Comparison of ENCODE assay signal across 1 cellular context in genomic region chr1:148334339-148335130, GRCh38.
TF ChIP-seq lines count a peak whose summit lies in the region.

No MANE protein-coding gene starts in this region.

TF ChIP-seq in K562, 482 proteins besides CTCF, POLR2A, EP300 and RAD21 (continued from another document and continues in another):
- TF ChIP-seq, protein P1, sequence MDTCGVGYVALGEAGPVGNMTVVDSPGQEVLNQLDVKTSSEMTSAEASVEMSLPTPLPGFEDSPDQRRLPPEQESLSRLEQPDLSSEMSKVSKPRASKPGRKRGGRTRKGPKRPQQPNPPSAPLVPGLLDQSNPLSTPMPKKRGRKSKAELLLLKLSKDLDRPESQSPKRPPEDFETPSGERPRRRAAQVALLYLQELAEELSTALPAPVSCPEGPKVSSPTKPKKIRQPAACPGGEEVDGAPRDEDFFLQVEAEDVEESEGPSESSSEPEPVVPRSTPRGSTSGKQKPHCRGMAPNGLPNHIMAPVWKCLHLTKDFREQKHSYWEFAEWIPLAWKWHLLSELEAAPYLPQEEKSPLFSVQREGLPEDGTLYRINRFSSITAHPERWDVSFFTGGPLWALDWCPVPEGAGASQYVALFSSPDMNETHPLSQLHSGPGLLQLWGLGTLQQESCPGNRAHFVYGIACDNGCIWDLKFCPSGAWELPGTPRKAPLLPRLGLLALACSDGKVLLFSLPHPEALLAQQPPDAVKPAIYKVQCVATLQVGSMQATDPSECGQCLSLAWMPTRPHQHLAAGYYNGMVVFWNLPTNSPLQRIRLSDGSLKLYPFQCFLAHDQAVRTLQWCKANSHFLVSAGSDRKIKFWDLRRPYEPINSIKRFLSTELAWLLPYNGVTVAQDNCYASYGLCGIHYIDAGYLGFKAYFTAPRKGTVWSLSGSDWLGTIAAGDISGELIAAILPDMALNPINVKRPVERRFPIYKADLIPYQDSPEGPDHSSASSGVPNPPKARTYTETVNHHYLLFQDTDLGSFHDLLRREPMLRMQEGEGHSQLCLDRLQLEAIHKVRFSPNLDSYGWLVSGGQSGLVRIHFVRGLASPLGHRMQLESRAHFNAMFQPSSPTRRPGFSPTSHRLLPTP (IDR thresholded peaks at IDR 0.05; ENCODE audit: borderline replicate concordance, extremely low read depth, insufficient read length) = no peak
- peak; percentile 90 for TF ChIP-seq DEAF1 (CRISPR knock-in tag; IDR thresholded peaks at IDR 0.05)
- TF ChIP-seq ETV1 (tag; conservative IDR thresholded peaks at IDR 0.05; ENCODE audit: low read depth) = peak; percentile 63; the same call in 1 of the 2 replicates
- TF ChIP-seq SMARCC2 (IDR thresholded peaks at IDR 0.05; ENCODE audit: low read depth) = 0 out of 2 replicates have a peak, but pooled peaks have one; percentile 25
- peak; percentile 66 for TF ChIP-seq BCOR (IDR thresholded peaks at IDR 0.05)
- TF ChIP-seq PML (IDR thresholded peaks at IDR 0.05; ENCODE audit: low read length) = peak; percentile 100
- TF ChIP-seq ZBTB8A (IDR thresholded peaks at IDR 0.05; ENCODE audit: partially characterized antibody) = peak; percentile 84
- TF ChIP-seq RBBP5 (IDR thresholded peaks at IDR 0.05; ENCODE audit: borderline replicate concordance, insufficient read depth, low read length, poor library complexity, severe bottlenecking) = no peak
- TF ChIP-seq ZNF224 (CRISPR knock-in tag; IDR thresholded peaks at IDR 0.05) = peak; percentile 60; the same call in 1 of the 2 replicates
- no peak for TF ChIP-seq TSC22D4 (tag; IDR thresholded peaks at IDR 0.05)
- no peak for TF ChIP-seq DDX20 (tag; IDR thresholded peaks at IDR 0.05; ENCODE audit: low read depth)
- TF ChIP-seq PTTG1 (tag; IDR thresholded peaks at IDR 0.05; ENCODE audit: low read depth) = no peak
- peak; percentile 21; the same call in 1 of the 2 replicates for TF ChIP-seq ZNF324 (CRISPR knock-in tag; IDR thresholded peaks at IDR 0.05)
- TF ChIP-seq, protein P2, sequence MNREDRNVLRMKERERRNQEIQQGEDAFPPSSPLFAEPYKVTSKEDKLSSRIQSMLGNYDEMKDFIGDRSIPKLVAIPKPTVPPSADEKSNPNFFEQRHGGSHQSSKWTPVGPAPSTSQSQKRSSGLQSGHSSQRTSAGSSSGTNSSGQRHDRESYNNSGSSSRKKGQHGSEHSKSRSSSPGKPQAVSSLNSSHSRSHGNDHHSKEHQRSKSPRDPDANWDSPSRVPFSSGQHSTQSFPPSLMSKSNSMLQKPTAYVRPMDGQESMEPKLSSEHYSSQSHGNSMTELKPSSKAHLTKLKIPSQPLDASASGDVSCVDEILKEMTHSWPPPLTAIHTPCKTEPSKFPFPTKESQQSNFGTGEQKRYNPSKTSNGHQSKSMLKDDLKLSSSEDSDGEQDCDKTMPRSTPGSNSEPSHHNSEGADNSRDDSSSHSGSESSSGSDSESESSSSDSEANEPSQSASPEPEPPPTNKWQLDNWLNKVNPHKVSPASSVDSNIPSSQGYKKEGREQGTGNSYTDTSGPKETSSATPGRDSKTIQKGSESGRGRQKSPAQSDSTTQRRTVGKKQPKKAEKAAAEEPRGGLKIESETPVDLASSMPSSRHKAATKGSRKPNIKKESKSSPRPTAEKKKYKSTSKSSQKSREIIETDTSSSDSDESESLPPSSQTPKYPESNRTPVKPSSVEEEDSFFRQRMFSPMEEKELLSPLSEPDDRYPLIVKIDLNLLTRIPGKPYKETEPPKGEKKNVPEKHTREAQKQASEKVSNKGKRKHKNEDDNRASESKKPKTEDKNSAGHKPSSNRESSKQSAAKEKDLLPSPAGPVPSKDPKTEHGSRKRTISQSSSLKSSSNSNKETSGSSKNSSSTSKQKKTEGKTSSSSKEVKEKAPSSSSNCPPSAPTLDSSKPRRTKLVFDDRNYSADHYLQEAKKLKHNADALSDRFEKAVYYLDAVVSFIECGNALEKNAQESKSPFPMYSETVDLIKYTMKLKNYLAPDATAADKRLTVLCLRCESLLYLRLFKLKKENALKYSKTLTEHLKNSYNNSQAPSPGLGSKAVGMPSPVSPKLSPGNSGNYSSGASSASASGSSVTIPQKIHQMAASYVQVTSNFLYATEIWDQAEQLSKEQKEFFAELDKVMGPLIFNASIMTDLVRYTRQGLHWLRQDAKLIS (CRISPR knock-in tag; IDR thresholded peaks at IDR 0.05) = peak; percentile 68
- peak; percentile 77; the same call in 1 of the 2 replicates for TF ChIP-seq ZNF354B (CRISPR knock-in tag; IDR thresholded peaks at IDR 0.05)
- TF ChIP-seq ZFPM2 (CRISPR knock-in tag; IDR thresholded peaks at IDR 0.05) = peak; percentile 89; the same call in 1 of the 2 replicates
- peak; percentile 34 for TF ChIP-seq PBX2 (CRISPR knock-in tag; IDR thresholded peaks at IDR 0.05; ENCODE audit: low read depth)
- TF ChIP-seq PBX2 (tag; conservative IDR thresholded peaks at IDR 0.05; ENCODE audit: low read depth) = peak; percentile 66; the same call in 1 of the 2 replicates
- TF ChIP-seq CBFA2T3 (IDR thresholded peaks at IDR 0.05) = peak; percentile 43; the same call in 1 of the 2 replicates
- TF ChIP-seq RBFOX2 (IDR thresholded peaks at IDR 0.05; ENCODE audit: low read depth, low read length) = peak; percentile 99
- no peak for TF ChIP-seq ZNF124 (CRISPR knock-in tag; IDR thresholded peaks at IDR 0.05)
- peak; percentile 85 for TF ChIP-seq ELF1 (tag; IDR thresholded peaks at IDR 0.05)
- TF ChIP-seq RBM25 (IDR thresholded peaks at IDR 0.05; ENCODE audit: low read depth, low read length, severe bottlenecking) = no peak
- TF ChIP-seq POLR3G (IDR thresholded peaks at IDR 0.05; ENCODE audit: extremely low read depth, insufficient read length, insufficient replicate concordance) = no peak
- TF ChIP-seq ZNF134 (CRISPR knock-in tag; conservative IDR thresholded peaks at IDR 0.05) = peak; percentile 53
- TF ChIP-seq, protein P3, sequence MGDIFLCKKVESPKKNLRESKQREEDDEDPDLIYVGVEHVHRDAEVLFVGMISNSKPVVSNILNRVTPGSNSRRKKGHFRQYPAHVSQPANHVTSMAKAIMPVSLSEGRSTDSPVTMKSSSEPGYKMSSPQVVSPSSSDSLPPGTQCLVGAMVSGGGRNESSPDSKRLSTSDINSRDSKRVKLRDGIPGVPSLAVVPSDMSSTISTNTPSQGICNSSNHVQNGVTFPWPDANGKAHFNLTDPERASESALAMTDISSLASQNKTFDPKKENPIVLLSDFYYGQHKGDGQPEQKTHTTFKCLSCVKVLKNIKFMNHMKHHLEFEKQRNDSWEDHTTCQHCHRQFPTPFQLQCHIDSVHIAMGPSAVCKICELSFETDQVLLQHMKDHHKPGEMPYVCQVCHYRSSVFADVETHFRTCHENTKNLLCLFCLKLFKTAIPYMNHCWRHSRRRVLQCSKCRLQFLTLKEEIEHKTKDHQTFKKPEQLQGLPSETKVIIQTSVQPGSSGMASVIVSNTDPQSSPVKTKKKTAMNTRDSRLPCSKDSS (IDR thresholded peaks at IDR 0.05; ENCODE audit: low read depth, partially characterized antibody) = no peak
- 0 out of 2 replicates have a peak, but pooled peaks have one; percentile 16 for TF ChIP-seq TGIF2 (CRISPR knock-in tag; IDR thresholded peaks at IDR 0.05)
- TF ChIP-seq, protein P4, sequence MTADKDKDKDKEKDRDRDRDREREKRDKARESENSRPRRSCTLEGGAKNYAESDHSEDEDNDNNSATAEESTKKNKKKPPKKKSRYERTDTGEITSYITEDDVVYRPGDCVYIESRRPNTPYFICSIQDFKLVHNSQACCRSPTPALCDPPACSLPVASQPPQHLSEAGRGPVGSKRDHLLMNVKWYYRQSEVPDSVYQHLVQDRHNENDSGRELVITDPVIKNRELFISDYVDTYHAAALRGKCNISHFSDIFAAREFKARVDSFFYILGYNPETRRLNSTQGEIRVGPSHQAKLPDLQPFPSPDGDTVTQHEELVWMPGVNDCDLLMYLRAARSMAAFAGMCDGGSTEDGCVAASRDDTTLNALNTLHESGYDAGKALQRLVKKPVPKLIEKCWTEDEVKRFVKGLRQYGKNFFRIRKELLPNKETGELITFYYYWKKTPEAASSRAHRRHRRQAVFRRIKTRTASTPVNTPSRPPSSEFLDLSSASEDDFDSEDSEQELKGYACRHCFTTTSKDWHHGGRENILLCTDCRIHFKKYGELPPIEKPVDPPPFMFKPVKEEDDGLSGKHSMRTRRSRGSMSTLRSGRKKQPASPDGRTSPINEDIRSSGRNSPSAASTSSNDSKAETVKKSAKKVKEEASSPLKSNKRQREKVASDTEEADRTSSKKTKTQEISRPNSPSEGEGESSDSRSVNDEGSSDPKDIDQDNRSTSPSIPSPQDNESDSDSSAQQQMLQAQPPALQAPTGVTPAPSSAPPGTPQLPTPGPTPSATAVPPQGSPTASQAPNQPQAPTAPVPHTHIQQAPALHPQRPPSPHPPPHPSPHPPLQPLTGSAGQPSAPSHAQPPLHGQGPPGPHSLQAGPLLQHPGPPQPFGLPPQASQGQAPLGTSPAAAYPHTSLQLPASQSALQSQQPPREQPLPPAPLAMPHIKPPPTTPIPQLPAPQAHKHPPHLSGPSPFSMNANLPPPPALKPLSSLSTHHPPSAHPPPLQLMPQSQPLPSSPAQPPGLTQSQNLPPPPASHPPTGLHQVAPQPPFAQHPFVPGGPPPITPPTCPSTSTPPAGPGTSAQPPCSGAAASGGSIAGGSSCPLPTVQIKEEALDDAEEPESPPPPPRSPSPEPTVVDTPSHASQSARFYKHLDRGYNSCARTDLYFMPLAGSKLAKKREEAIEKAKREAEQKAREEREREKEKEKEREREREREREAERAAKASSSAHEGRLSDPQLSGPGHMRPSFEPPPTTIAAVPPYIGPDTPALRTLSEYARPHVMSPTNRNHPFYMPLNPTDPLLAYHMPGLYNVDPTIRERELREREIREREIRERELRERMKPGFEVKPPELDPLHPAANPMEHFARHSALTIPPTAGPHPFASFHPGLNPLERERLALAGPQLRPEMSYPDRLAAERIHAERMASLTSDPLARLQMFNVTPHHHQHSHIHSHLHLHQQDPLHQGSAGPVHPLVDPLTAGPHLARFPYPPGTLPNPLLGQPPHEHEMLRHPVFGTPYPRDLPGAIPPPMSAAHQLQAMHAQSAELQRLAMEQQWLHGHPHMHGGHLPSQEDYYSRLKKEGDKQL (CRISPR knock-in tag; IDR thresholded peaks at IDR 0.05; ENCODE audit: borderline replicate concordance) = no peak
- 0 out of 2 replicates have a peak, but pooled peaks have one; percentile 46 for TF ChIP-seq NR4A1 (CRISPR knock-in tag; IDR thresholded peaks at IDR 0.05)
- no peak for TF ChIP-seq NR4A1 (tag; IDR thresholded peaks at IDR 0.05)
- TF ChIP-seq SRF (CRISPR knock-in tag; IDR thresholded peaks at IDR 0.05) = peak in 1 of 2 experiments; percentile 78; a peak in 2 of 4 replicates
- peak; percentile 98 for TF ChIP-seq CHCHD3 (CRISPR knock-in tag; IDR thresholded peaks at IDR 0.05)
- no peak for TF ChIP-seq MTF1 (CRISPR knock-in tag; IDR thresholded peaks at IDR 0.05; ENCODE audit: borderline replicate concordance)
- TF ChIP-seq ZNF239 (CRISPR knock-in tag; IDR thresholded peaks at IDR 0.05) = peak; percentile 64
- TF ChIP-seq CBX5 (IDR thresholded peaks at IDR 0.05; ENCODE audit: borderline replicate concordance, low read depth) = peak; percentile 68; the same call in 1 of the 2 replicates
- peak; percentile 95 for TF ChIP-seq ZNF717 (CRISPR knock-in tag; IDR thresholded peaks at IDR 0.05)
- no peak for TF ChIP-seq ZFP36 (IDR thresholded peaks at IDR 0.05; ENCODE audit: low read depth, low read length, partially characterized antibody)
- peak; percentile 69 for TF ChIP-seq HINFP (tag; conservative IDR thresholded peaks at IDR 0.05; ENCODE audit: low read depth)
- 0 out of 2 replicates have a peak, but pooled peaks have one; percentile 56 for TF ChIP-seq TARDBP (IDR thresholded peaks at IDR 0.05)
- peak; percentile 73; the same call in 1 of the 2 replicates for TF ChIP-seq ZNF511 (CRISPR knock-in tag; IDR thresholded peaks at IDR 0.05)
